ENCODE assay signal across 16 cellular contexts in genomic region chr5:55485073-55485472, GRCh38.
"Had no signal": no experiment of that assay in that cellular context is flagged by ENCODE, and none has a peak within 500 bp of the region (broad histone marks: within the 10 kb centered on the region; RNA-seq: fewer than 3 reads in every experiment).

No MANE protein-coding gene starts in this region.

- H3K27ac Mint-ChIP-seq: activated CD4-positive, alpha-beta memory T cell treated with anti-CD3 and anti-CD28 coated beads for 36 hours; activated CD4-positive, alpha-beta T cell treated with anti-CD3 and anti-CD28 coated beads for 36 hours; activated naive CD8-positive, alpha-beta T cell; activated T-helper 1 cell treated with anti-CD3 and anti-CD28 coated beads, Interleukin-12 subunit alpha, Interleukin-12 subunit beta, Interleukin-2, Interleukin-4 antibody, amounts not matched to agents 30 ng/mL and 10 ng/mL and 1 ng/mL, durations not matched to agents 14 hours and 24 hours and 36 hours; stimulated activated naive B cell treated with anti-CD40 and anti-IgM and Interleukin-4, amounts not matched to agents 10 μg/mL and 1 μg/mL and 100 μg/mL, for 72 hours; T-helper 2 cell treated with Interferon-gamma antibody and Interleukin-4, amounts not matched to agents 5 μg/mL and 100 μg/mL, for 36 hours had no signal

- H3K4me1 Mint-ChIP-seq: stimulated activated naive B cell treated with anti-CD40 and anti-IgM and Interleukin-4, amounts not matched to agents 10 μg/mL and 1 μg/mL and 100 μg/mL, for 72 hours had no signal

- H3K4me3 Mint-ChIP-seq: activated CD4-positive, alpha-beta memory T cell treated with anti-CD3 and anti-CD28 coated beads for 36 hours; activated CD4-positive, alpha-beta T cell treated with anti-CD3 and anti-CD28 coated beads for 36 hours; activated naive CD8-positive, alpha-beta T cell; activated T-helper 1 cell treated with anti-CD3 and anti-CD28 coated beads, Interleukin-12 subunit alpha, Interleukin-12 subunit beta, Interleukin-2, Interleukin-4 antibody, amounts not matched to agents 30 ng/mL and 10 ng/mL and 1 ng/mL, durations not matched to agents 14 hours and 24 hours and 36 hours; stimulated activated naive B cell treated with anti-CD40 and anti-IgM and Interleukin-4, amounts not matched to agents 10 μg/mL and 1 μg/mL and 100 μg/mL, for 72 hours; T-helper 2 cell treated with Interferon-gamma antibody and Interleukin-4, amounts not matched to agents 5 μg/mL and 100 μg/mL, for 36 hours had no signal

- H3K9me3 ChIP-seq: upper lobe of right lung had no signal

- H3K4me1 ChIP-seq: upper lobe of right lung had no signal

- H3K9me3 Mint-ChIP-seq: activated CD4-positive, alpha-beta memory T cell treated with anti-CD3 and anti-CD28 coated beads for 36 hours; activated T-helper 1 cell treated with anti-CD3 and anti-CD28 coated beads, Interleukin-12 subunit alpha, Interleukin-12 subunit beta, Interleukin-2, Interleukin-4 antibody, amounts not matched to agents 30 ng/mL and 10 ng/mL and 1 ng/mL, durations not matched to agents 14 hours and 24 hours and 36 hours; stimulated activated naive B cell treated with anti-CD40 and anti-IgM and Interleukin-4, amounts not matched to agents 10 μg/mL and 1 μg/mL and 100 μg/mL, for 72 hours; T-helper 2 cell treated with Interferon-gamma antibody and Interleukin-4, amounts not matched to agents 5 μg/mL and 100 μg/mL, for 36 hours had no signal

- H3K27me3 Mint-ChIP-seq: activated CD4-positive, alpha-beta memory T cell treated with anti-CD3 and anti-CD28 coated beads for 36 hours; activated CD4-positive, alpha-beta T cell treated with anti-CD3 and anti-CD28 coated beads for 36 hours; activated naive CD8-positive, alpha-beta T cell; stimulated activated naive B cell treated with anti-CD40 and anti-IgM and Interleukin-4, amounts not matched to agents 10 μg/mL and 1 μg/mL and 100 μg/mL, for 72 hours had no signal

- H3K27me3 ChIP-seq: foreskin keratinocyte, hepatocyte, upper lobe of right lung had no signal

- H3K36me3 ChIP-seq: upper lobe of right lung had no signal

- H3K27ac ChIP-seq: epithelial cell of prostate, foreskin keratinocyte, hepatocyte, upper lobe of right lung had no signal

- DNase-seq: activated CD4-positive, alpha-beta memory T cell treated with anti-CD3 and anti-CD28 coated beads for 36 hours; activated CD4-positive, alpha-beta T cell treated with anti-CD3 and anti-CD28 coated beads for 36 hours; activated gamma-delta T cell treated with Interleukin-2 at 50 U/mL for 16 hours; activated T-cell treated with anti-CD3 and anti-CD28 coated beads for 4 hours; foreskin keratinocyte; islet precursor cell; left ventricle myocardium superior; occipital lobe; retina; stimulated activated naive B cell treated with anti-CD40 and anti-IgM and Interleukin-4, amounts not matched to agents 10 μg/mL and 1 μg/mL and 100 μg/mL, for 72 hours; upper lobe of right lung had no signal

- H3K4me3 ChIP-seq: hepatocyte, upper lobe of right lung had no signal

- H2AFZ ChIP-seq: hepatocyte had no signal

- H3K4me2 ChIP-seq: hepatocyte had no signal

- ATAC-seq: activated CD4-positive, alpha-beta T cell treated with anti-CD3 and anti-CD28 coated beads for 36 hours; foreskin keratinocyte; left ventricle myocardium superior; stimulated activated naive B cell treated with anti-CD40 and anti-IgM and Interleukin-4, amounts not matched to agents 10 μg/mL and 1 μg/mL and 100 μg/mL, for 72 hours; upper lobe of right lung had no signal
